In the genomic region with DNA sequence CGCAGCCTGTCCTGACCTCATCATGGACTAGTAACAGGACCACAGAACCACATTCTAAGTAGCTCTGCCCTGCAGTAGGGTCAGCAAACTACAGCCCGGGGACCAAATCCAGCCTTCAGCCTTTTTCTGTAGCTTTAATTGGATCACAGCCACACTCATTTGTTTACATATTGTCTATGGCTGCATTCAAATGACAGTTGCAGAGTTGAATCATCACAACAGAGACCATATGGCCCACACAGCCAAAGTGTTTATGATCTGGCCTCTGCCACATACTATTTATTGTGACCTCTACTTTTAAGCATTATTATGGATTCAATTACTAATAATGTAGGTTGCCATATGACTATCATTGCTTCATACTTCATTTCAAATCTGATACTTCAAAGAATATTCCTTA, we compare ENCODE assay signal across 24 cellular contexts. TPM values are rescaled to one million over a fixed set of nuclear protein-coding genes. Genes with fewer than 3 reads are reported as not detected.
DNase-seq lines count a peak whose midpoint lies in the region; ATAC-seq and TF ChIP-seq lines count a peak whose summit lies in the region.
"Had no signal": no experiment of that assay in that cellular context is flagged by ENCODE, and none has a peak within 500 bp of the region (broad histone marks: within the 10 kb centered on the region; RNA-seq: fewer than 3 reads in every experiment).

No MANE protein-coding gene starts in this region.

- no peaks in the 10 kb centered on the region for H4K20me1 ChIP-seq in GM23338 (replicated peaks; ENCODE audit: insufficient read depth)

- H3K4me3 ChIP-seq in GM23338 (no peak overlapping the region), gastroesophageal sphincter (no peak overlapping the region)
- H3K4me3 ChIP-seq: MG63 had no signal

- no peaks in the 10 kb centered on the region for H3K27me3 ChIP-seq in GM23338 (ENCODE audit: insufficient read depth)
- H3K27me3 ChIP-seq in gastroesophageal sphincter, result peaks cover under 1% of the 10 kb centered on the region
- H3K27me3 ChIP-seq: MG63 had no signal

- POLR2A ChIA-PET in naive thymus-derived CD8-positive, alpha-beta T cell (lab: Charles Lee), result no interaction called here

- H3K4me1 ChIP-seq in GM23338 (ENCODE audit: insufficient read depth) (no peaks in the 10 kb centered on the region; the same call in 1 of the 2 replicates), gastroesophageal sphincter (peaks cover 0 to 8% (median 0%) of the 10 kb centered on the region in 3 donors)

- no peaks in the 10 kb centered on the region for H3K9me2 ChIP-seq in GM23338 (ENCODE audit: insufficient read depth)
- H3K9me2 ChIP-seq: SK-N-SH had no signal

- WGBS in gastroesophageal sphincter (ENCODE audit: low coverage in 1 of 2), 2 donors, result 58 to 68% methylated on average over 2 of the region's 2 CpGs

- H2AFZ ChIP-seq in GM23338, result peak overlapping the region; percentile 74; the same call in 1 of the 2 replicates

- H3K27ac Mint-ChIP-seq in GM23338, result no peak overlapping the region
- no peak overlapping the region for H3K27ac Mint-ChIP-seq in naive thymus-derived CD8-positive, alpha-beta T cell
- H3K27ac Mint-ChIP-seq: CD8-positive, alpha-beta memory T cell had no signal

- no peak overlapping the region for H3K4me3 Mint-ChIP-seq in GM23338
- no peak overlapping the region for H3K4me3 Mint-ChIP-seq in naive thymus-derived CD8-positive, alpha-beta T cell
- H3K4me3 Mint-ChIP-seq: CD8-positive, alpha-beta memory T cell had no signal

- TF ChIP-seq CTCF in GM23338 (conservative IDR thresholded peaks at IDR 0.05; ENCODE audit: low read depth in 2 of 2) (no peak), gastroesophageal sphincter (IDR thresholded peaks at IDR 0.05) (no peak)

- peaks cover 5% of the 10 kb centered on the region; the same call in 2 of the 3 replicates for H3K4me1 Mint-ChIP-seq in GM23338
- H3K4me1 Mint-ChIP-seq in naive thymus-derived CD8-positive, alpha-beta T cell, result peaks cover 2 to 5% (median 4%) of the 10 kb centered on the region in 4 donors

- H3K9me3 Mint-ChIP-seq in GM23338, result no peaks in the 10 kb centered on the region
- no peaks in the 10 kb centered on the region for H3K9me3 Mint-ChIP-seq in naive thymus-derived CD8-positive, alpha-beta T cell
- H3K9me3 Mint-ChIP-seq: CD8-positive, alpha-beta memory T cell had no signal

- TF ChIP-seq POLR2A in gastroesophageal sphincter (IDR thresholded peaks at IDR 0.05), result no peak

- ATAC-seq in GM23338, result no peak
- no peak for ATAC-seq in gastroesophageal sphincter
- ATAC-seq in naive thymus-derived CD8-positive, alpha-beta T cell, result no peak
- ATAC-seq in left cardiac atrium, result no peak
- ATAC-seq: Panc1 had no signal

- TF ChIP-seq EP300 in gastroesophageal sphincter (IDR thresholded peaks at IDR 0.05), result no peak

- H3K36me3 ChIP-seq in GM23338 (ENCODE audit: insufficient read depth) (no peaks in the 10 kb centered on the region), gastroesophageal sphincter (no peaks in the 10 kb centered on the region)
- H3K36me3 ChIP-seq: MG63 had no signal

- H3K27me3 Mint-ChIP-seq in GM23338 (ENCODE audit: insufficient read depth, low read depth, poor library complexity), result peaks cover 6% of the 10 kb centered on the region
- H3K27me3 Mint-ChIP-seq in naive thymus-derived CD8-positive, alpha-beta T cell, result peaks cover 3 to 6% (median 4%) of the 10 kb centered on the region in 5 donors

- intact Hi-C loops in left cardiac atrium (cut with DNase I), result no loop called here

- no peaks in the 10 kb centered on the region for H3K79me2 ChIP-seq in GM23338 (replicated peaks; ENCODE audit: insufficient read depth)

- peak; percentile 72 for DNase-seq in DMS 273 (lab: John Stamatoyannopoulos, UW; ENCODE audit: unreplicated experiment)
- no peak for DNase-seq in GM23338 (ENCODE audit: low spot score)
- peak; percentile 66 for DNase-seq in NCI-H2171 treated with DMSO at 0.1 percent for 48 hours (lab: John Stamatoyannopoulos, UW)
- DNase-seq in NCI-H82 treated with DMSO at 0.1 percent for 48 hours (lab: John Stamatoyannopoulos, UW; ENCODE audit: unreplicated experiment), result peak; percentile 46
- DNase-seq in NCI-H510A treated with DMSO at 0.1 percent for 48 hours (lab: John Stamatoyannopoulos, UW), result no peak
- DNase-seq in naive thymus-derived CD8-positive, alpha-beta T cell, result no peak
- DNase-seq in left cardiac atrium, result no peak
- DNase-seq: Calu3; CD8-positive, alpha-beta memory T cell; DMS53; Kasumi-1; MG63; NCI-H1048; NCI-H1417 treated with DMSO at 0.1 percent for 48 hours; NCI-H1930; NK-92 treated with Interleukin-12 subunit alpha and Interleukin-12 subunit beta, amount 100 ng/mL, for 24 hours; SIG-M5; SK-N-SH; T-helper 2 cell had no signal

- H3K4me2 ChIP-seq in GM23338, result no peak overlapping the region
- H3K4me2 ChIP-seq: SK-N-SH had no signal

- H3F3A ChIP-seq in GM23338 (replicated peaks; ENCODE audit: low read depth), result no peaks in the 10 kb centered on the region

- no peaks in the 10 kb centered on the region for H3K36me3 Mint-ChIP-seq in GM23338 (ENCODE audit: low read depth)
- no peaks in the 10 kb centered on the region for H3K36me3 Mint-ChIP-seq in naive thymus-derived CD8-positive, alpha-beta T cell
- H3K36me3 Mint-ChIP-seq: CD8-positive, alpha-beta memory T cell had no signal

- no peak overlapping the region for H3K27ac ChIP-seq in GM23338 (ENCODE audit: low read depth)
- no peak overlapping the region for H3K27ac ChIP-seq in gastroesophageal sphincter
- H3K27ac ChIP-seq: C4-2B had no signal

- H3K9me3 ChIP-seq in gastroesophageal sphincter, result no peaks in the 10 kb centered on the region
- H3K9me3 ChIP-seq: MG63, SK-N-SH had no signal

TF ChIP-seq in GM23338, 12 proteins besides CTCF, POLR2A, EP300 and RAD21 (continues in another document):
- TF ChIP-seq, protein P1, sequence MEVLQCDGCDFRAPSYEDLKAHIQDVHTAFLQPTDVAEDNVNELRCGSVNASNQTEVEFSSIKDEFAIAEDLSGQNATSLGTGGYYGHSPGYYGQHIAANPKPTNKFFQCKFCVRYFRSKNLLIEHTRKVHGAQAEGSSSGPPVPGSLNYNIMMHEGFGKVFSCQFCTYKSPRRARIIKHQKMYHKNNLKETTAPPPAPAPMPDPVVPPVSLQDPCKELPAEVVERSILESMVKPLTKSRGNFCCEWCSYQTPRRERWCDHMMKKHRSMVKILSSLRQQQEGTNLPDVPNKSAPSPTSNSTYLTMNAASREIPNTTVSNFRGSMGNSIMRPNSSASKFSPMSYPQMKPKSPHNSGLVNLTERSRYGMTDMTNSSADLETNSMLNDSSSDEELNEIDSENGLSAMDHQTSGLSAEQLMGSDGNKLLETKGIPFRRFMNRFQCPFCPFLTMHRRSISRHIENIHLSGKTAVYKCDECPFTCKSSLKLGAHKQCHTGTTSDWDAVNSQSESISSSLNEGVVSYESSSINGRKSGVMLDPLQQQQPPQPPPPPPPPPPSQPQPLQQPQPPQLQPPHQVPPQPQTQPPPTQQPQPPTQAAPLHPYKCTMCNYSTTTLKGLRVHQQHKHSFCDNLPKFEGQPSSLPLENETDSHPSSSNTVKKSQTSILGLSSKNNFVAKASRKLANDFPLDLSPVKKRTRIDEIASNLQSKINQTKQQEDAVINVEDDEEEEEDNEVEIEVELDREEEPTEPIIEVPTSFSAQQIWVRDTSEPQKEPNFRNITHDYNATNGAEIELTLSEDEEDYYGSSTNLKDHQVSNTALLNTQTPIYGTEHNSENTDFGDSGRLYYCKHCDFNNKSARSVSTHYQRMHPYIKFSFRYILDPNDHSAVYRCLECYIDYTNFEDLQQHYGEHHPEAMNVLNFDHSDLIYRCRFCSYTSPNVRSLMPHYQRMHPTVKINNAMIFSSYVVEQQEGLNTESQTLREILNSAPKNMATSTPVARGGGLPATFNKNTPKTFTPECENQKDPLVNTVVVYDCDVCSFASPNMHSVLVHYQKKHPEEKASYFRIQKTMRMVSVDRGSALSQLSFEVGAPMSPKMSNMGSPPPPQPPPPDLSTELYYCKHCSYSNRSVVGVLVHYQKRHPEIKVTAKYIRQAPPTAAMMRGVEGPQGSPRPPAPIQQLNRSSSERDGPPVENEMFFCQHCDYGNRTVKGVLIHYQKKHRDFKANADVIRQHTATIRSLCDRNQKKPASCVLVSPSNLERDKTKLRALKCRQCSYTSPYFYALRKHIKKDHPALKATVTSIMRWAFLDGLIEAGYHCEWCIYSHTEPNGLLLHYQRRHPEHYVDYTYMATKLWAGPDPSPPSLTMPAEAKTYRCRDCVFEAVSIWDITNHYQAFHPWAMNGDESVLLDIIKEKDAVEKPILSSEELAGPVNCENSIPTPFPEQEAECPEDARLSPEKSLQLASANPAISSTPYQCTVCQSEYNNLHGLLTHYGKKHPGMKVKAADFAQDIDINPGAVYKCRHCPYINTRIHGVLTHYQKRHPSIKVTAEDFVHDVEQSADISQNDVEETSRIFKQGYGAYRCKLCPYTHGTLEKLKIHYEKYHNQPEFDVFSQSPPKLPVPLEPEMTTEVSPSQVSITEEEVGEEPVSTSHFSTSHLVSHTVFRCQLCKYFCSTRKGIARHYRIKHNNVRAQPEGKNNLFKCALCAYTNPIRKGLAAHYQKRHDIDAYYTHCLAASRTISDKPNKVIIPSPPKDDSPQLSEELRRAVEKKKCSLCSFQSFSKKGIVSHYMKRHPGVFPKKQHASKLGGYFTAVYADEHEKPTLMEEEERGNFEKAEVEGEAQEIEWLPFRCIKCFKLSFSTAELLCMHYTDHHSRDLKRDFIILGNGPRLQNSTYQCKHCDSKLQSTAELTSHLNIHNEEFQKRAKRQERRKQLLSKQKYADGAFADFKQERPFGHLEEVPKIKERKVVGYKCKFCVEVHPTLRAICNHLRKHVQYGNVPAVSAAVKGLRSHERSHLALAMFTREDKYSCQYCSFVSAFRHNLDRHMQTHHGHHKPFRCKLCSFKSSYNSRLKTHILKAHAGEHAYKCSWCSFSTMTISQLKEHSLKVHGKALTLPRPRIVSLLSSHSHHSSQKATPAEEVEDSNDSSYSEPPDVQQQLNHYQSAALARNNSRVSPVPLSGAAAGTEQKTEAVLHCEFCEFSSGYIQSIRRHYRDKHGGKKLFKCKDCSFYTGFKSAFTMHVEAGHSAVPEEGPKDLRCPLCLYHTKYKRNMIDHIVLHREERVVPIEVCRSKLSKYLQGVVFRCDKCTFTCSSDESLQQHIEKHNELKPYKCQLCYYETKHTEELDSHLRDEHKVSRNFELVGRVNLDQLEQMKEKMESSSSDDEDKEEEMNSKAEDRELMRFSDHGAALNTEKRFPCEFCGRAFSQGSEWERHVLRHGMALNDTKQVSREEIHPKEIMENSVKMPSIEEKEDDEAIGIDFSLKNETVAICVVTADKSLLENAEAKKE (CRISPR knock-in tag; IDR thresholded peaks at IDR 0.05), result no peak

RNA-seq across cellular contexts. Expression of a gene that starts 47.7 kb away (rescaled TPM):
- total RNA-seq in GM23338 (2014; rRNA removed; shearing (Covaris generic)), result not detected in 2 replicates
- polyA plus RNA-seq in GM23338 (2016; fragmentation: Nextera tagmentation; extraction: Ambion mirVana), result not detected in 2 replicates
- total RNA-seq in gastroesophageal sphincter, result not detected
- total RNA-seq in naive thymus-derived CD8-positive, alpha-beta T cell, result not detected
- polyA plus RNA-seq in naive thymus-derived CD8-positive, alpha-beta T cell, result not detected
- total RNA-seq in left cardiac atrium, result not detected
- total RNA-seq: Calu3; CD8-positive, alpha-beta memory T cell; H1; NCI-H460 had no signal
- polyA plus RNA-seq: CD8-positive, alpha-beta memory T cell; H1; SK-N-SH had no signal

RNA-seq across cellular contexts. Expression of a gene that starts 52.6 kb away (rescaled TPM):
- total RNA-seq in GM23338 (2014; rRNA removed; shearing (Covaris generic)), result 32.2 and 40.4 TPM in 2 replicates
- 22.5 and 25.1 TPM in 2 replicates for polyA plus RNA-seq in GM23338 (2016; fragmentation: Nextera tagmentation; extraction: Ambion mirVana)
- total RNA-seq in gastroesophageal sphincter (10 to 100 TPM; 71.8 to 76.9 (median 72.3) TPM), left cardiac atrium (10 to 100 TPM; 33.3 to 38.9 TPM)
- total RNA-seq in naive thymus-derived CD8-positive, alpha-beta T cell, result 10 to 100 TPM; 55.2 to 59.5 TPM
- polyA plus RNA-seq in naive thymus-derived CD8-positive, alpha-beta T cell, result 10 to 100 TPM; 14.6 to 23.2 (median 21.7) TPM

Comparison
In these comparisons a context has a peak if more than half of its experiments do, and no peak if none do; other contexts are left out.
1. DNase-seq: peak in DMS 273 (single experiment), NCI-H2171 treated with DMSO at 0.1 percent for 48 hours (single experiment) and NCI-H82 treated with DMSO at 0.1 percent for 48 hours (single experiment); none in GM23338 (single experiment), NCI-H510A treated with DMSO at 0.1 percent for 48 hours (single experiment), naive thymus-derived CD8-positive, alpha-beta T cell (0 of 10) and left cardiac atrium (single experiment).